ENCODE assay signal across 19 cellular contexts in the genomic region with DNA sequence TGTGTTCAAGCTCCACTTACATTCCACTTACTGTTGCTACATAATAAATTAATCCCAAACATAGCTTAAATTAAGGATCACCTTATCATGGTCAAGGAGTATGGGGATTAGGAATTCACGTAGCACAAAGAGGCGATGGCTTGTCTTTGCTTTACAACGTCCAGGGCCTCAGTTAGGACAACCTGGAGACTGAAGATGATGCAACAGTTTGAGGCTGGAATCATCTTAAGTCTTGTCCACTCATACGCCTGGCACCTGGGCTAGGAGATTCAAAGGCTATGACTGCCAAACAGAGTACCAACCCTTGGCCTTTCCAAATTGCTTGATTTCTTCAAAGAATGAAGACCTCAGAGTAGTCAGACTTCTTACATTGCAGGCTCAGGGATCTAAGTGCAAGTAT.
DNase-seq lines count a peak whose midpoint lies in the region; ATAC-seq, FAIRE-seq and TF ChIP-seq lines count a peak whose summit lies in the region.
"Had no signal": no experiment of that assay in that cellular context is flagged by ENCODE, and none has a peak within 500 bp of the region (broad histone marks: within the 10 kb centered on the region; RNA-seq: fewer than 3 reads in every experiment).

No MANE protein-coding gene starts in this region.

- TF ChIP-seq EP300 in A549 (IDR thresholded peaks at IDR 0.05): no peak
- TF ChIP-seq EP300 in H1 (IDR thresholded peaks at IDR 0.05; ENCODE audit: borderline replicate concordance in 1 of 2, low read depth in 2 of 2, low read length in 2 of 2): no peak

- H3K4ac ChIP-seq in H1 (replicated peaks; ENCODE audit: insufficient read length, low read depth, low read length): no peak overlapping the region
- H3K4ac ChIP-seq in mesenchymal stem cell (ENCODE audit: low read depth in 1 of 2, low read length in 2 of 2): no peak overlapping the region

- TF ChIP-seq POLR2A in A549 (IDR thresholded peaks at IDR 0.05; ENCODE audit: low read length): no peak
- TF ChIP-seq POLR2A in H54 (IDR thresholded peaks at IDR 0.05; ENCODE audit: low read depth, low read length): no peak
- TF ChIP-seq POLR2A in H1 (IDR thresholded peaks at IDR 0.05; ENCODE audit: control extremely low read depth in 1 of 2, low read depth in 2 of 2, low read length in 2 of 2): no peak

- H3K27me3 ChIP-seq in Panc1 (ENCODE audit: control insufficient read depth, insufficient read depth, low read length): no peaks in the 10 kb centered on the region
- H3K27me3 ChIP-seq in H1 (replicated peaks in 1 of 4; ENCODE audit: control insufficient read depth in 3 of 4, extremely low read depth in 1 of 4, insufficient read depth in 3 of 4, low read length in 3 of 4): no peaks in the 10 kb centered on the region
- no peaks in the 10 kb centered on the region for H3K27me3 ChIP-seq in mesenchymal stem cell (ENCODE audit: control insufficient read depth in 1 of 2, insufficient read depth in 1 of 2, low read length in 2 of 2)

- H3K18ac ChIP-seq in H1 (ENCODE audit: extremely low read depth, low read length): no peak overlapping the region
- no peak overlapping the region for H3K18ac ChIP-seq in mesenchymal stem cell (ENCODE audit: low read depth in 1 of 2, low read length in 2 of 2)

- DNase-seq in A549 (ENCODE audit: low read depth in 1 of 2, low spot score in 1 of 2) (no peak), H54 (ENCODE audit: insufficient read length, low spot score) (no peak), Panc1 (ENCODE audit: low read depth, low spot score) (no peak), H1 (ENCODE audit: low read depth in 1 of 2, low spot score in 2 of 2) (no peak), mesenchymal stem cell (no peak), RCC 7860 (ENCODE audit: low spot score) (no peak), epidermal melanocyte (ENCODE audit: insufficient read length, low spot score) (no peak)
- DNase-seq: 8988T; C1 segment of cervical spinal cord; Calu3; CD4-positive, alpha-beta memory T cell; COR-L47; DMS53; DMS79 treated with DMSO at 0.1 percent for 48 hours; GF-D8; GOT3; H9; HFFc6 had no signal

- no peaks in the 10 kb centered on the region for H3K23me2 ChIP-seq in H1 (ENCODE audit: low read depth, low read length)

- no peak overlapping the region for H2AK5ac ChIP-seq in H1 (ENCODE audit: low read depth, low read length)
- no peak overlapping the region for H2AK5ac ChIP-seq in mesenchymal stem cell (ENCODE audit: low read length, severe bottlenecking)

- in situ Hi-C loops in Panc1 (cut with HindIII; ENCODE audit: low pct_unique_long_range_greater_than_20kb, low sequenced_read_pairs): no loop called here

- peak; percentile 56 for FAIRE-seq in A549 (lab: Jason Lieb, UNC)
- FAIRE-seq in H54 (lab: Jason Lieb, UNC): peak; percentile 68
- FAIRE-seq in H1 (lab: Jason Lieb, UNC): no peak
- FAIRE-seq in RCC 7860 (lab: Jason Lieb, UNC): no peak
- FAIRE-seq: GM12891 had no signal

- H3K79me1 ChIP-seq in H1 (ENCODE audit: low read depth, low read length): no peaks in the 10 kb centered on the region
- peaks cover 18% of the 10 kb centered on the region for H3K79me1 ChIP-seq in mesenchymal stem cell (replicated peaks; ENCODE audit: low read length, poor library complexity, severe bottlenecking)

- no peak overlapping the region for H3K56ac ChIP-seq in H1 (replicated peaks; ENCODE audit: insufficient read length, low read depth, low read length)

- H3K79me2 ChIP-seq in H1 (ENCODE audit: control insufficient read depth in 1 of 2, insufficient read depth in 2 of 2, low read length in 2 of 2): peaks cover 0 to 5% of the 10 kb centered on the region in 2 experiments; a peak in 1 of 4 replicates

- no peak for TF ChIP-seq CTCF in A549 (IDR thresholded peaks at IDR 0.05)
- no peak for TF ChIP-seq CTCF in Panc1 (IDR thresholded peaks at IDR 0.05)
- TF ChIP-seq CTCF in H1 (IDR thresholded peaks at IDR 0.05; ENCODE audit: control extremely low read depth in 1 of 3, insufficient read depth in 1 of 3, low read depth in 1 of 3, low read length in 3 of 3): no peak

- H3K4me2 ChIP-seq in A549 (no peak overlapping the region), H1 (ENCODE audit: insufficient read depth in 1 of 2, low read depth in 2 of 2, low read length in 2 of 2) (no peak overlapping the region), mesenchymal stem cell (ENCODE audit: low read length, poor library complexity, severe bottlenecking) (no peak overlapping the region)

- POLR2A ChIA-PET in A549 (lab: Yijun Ruan, JAX) (no interaction called here), Panc1 (lab: Charles Lee) (no interaction called here), H1 (lab: Charles Lee; ENCODE audit: partially characterized antibody) (no interaction called here)

- no peak overlapping the region for H2BK12ac ChIP-seq in H1 (ENCODE audit: low read depth, low read length)
- no peak overlapping the region for H2BK12ac ChIP-seq in mesenchymal stem cell (ENCODE audit: low read length in 2 of 2)

- H2BK120ac ChIP-seq in H1 (replicated peaks; ENCODE audit: low read depth, low read length) (no peak overlapping the region), mesenchymal stem cell (ENCODE audit: low read depth, low read length) (no peak overlapping the region)

- H3K9ac ChIP-seq in H1 (replicated peaks in 1 of 4; ENCODE audit: extremely low read depth in 1 of 4, low read depth in 3 of 4, low read length in 3 of 4) (no peak overlapping the region), mesenchymal stem cell (ENCODE audit: low read length) (no peak overlapping the region)

- TF ChIP-seq RAD21 in A549 (conservative IDR thresholded peaks at IDR 0.05 in 1 of 2, IDR thresholded peaks at IDR 0.05 in 1 of 2) (no peak), H1 (IDR thresholded peaks at IDR 0.05 in 1 of 2, conservative IDR thresholded peaks at IDR 0.05 in 1 of 2; ENCODE audit: low read depth in 2 of 2, low read length in 2 of 2) (no peak)

- H3K23ac ChIP-seq in H1 (ENCODE audit: insufficient read length) (no peak overlapping the region), mesenchymal stem cell (ENCODE audit: low read length in 2 of 2) (no peak overlapping the region)

- no peak overlapping the region for H4K5ac ChIP-seq in H1 (ENCODE audit: insufficient read length, low read depth, low read length)

- H3K14ac ChIP-seq in H1 (ENCODE audit: insufficient read length) (no peak overlapping the region), mesenchymal stem cell (ENCODE audit: low read length in 2 of 2) (no peak overlapping the region)

- no peaks in the 10 kb centered on the region for H4K20me1 ChIP-seq in H1 (replicated peaks in 1 of 2; ENCODE audit: control insufficient read depth in 1 of 2, insufficient read depth in 2 of 2, low read length in 2 of 2)

- H4K91ac ChIP-seq in H1 (replicated peaks; ENCODE audit: insufficient read length, low read length): no peak overlapping the region
- no peak overlapping the region for H4K91ac ChIP-seq in mesenchymal stem cell (ENCODE audit: low read length)

- H3K9me3 ChIP-seq in A549: no peaks in the 10 kb centered on the region
- H3K9me3 ChIP-seq in Panc1 (ENCODE audit: control insufficient read depth, insufficient read depth, low read depth, low read length): no peaks in the 10 kb centered on the region; the same call in 1 of the 2 replicates
- H3K9me3 ChIP-seq in H1 (ENCODE audit: insufficient read depth in 2 of 2, low read depth in 1 of 2, low read length in 1 of 2): 0 out of 4 replicates have a peak, but pooled peaks cover 0 to 4% of the 10 kb centered on the region in 2 experiments
- peaks cover 4% of the 10 kb centered on the region for H3K9me3 ChIP-seq in mesenchymal stem cell (ENCODE audit: control insufficient read depth, low read length)

- 92% methylated on average over 4 of the region's 4 CpGs for WGBS in A549 (ENCODE audit: missing lambda C conversion rate)
- 92% methylated on average over 4 of the region's 4 CpGs; no CpG with 5 or more reads in 1 of the 2 experiments for WGBS in H1 (ENCODE audit: extremely low coverage in 1 of 2, insufficient coverage in 1 of 2, insufficient read length in 1 of 2, insufficient replicate concordance in 2 of 2, low coverage in 1 of 2, low lambda C conversion rate in 2 of 2, missing lambda C conversion rate in 1 of 2), 2 experiments
- WGBS in mesenchymal stem cell: 91% methylated on average over 4 of the region's 4 CpGs

- no peak overlapping the region for H2AFZ ChIP-seq in H1 (ENCODE audit: low read length)
- no peak overlapping the region for H2AFZ ChIP-seq in mesenchymal stem cell (ENCODE audit: low read depth, low read length)

- no peak overlapping the region for H3K4me3 ChIP-seq in A549
- no peak overlapping the region for H3K4me3 ChIP-seq in Panc1 (ENCODE audit: low read depth in 2 of 2, low read length in 2 of 2)
- H3K4me3 ChIP-seq in H1 (ENCODE audit: extremely low read depth in 1 of 4, insufficient read depth in 2 of 4, low read depth in 3 of 4, low read length in 4 of 4): no peak overlapping the region
- no peak overlapping the region for H3K4me3 ChIP-seq in mesenchymal stem cell (ENCODE audit: insufficient read depth in 1 of 2, low read depth in 1 of 2, low read length in 2 of 2)

- H3K36me3 ChIP-seq in Panc1 (ENCODE audit: control insufficient read depth, insufficient read depth, low read length) (no peaks in the 10 kb centered on the region), H1 (ENCODE audit: control insufficient read depth in 2 of 4, insufficient read depth in 4 of 4, low read length in 3 of 4) (no peaks in the 10 kb centered on the region), mesenchymal stem cell (ENCODE audit: control insufficient read depth in 1 of 2, insufficient read depth in 2 of 2, low read depth in 1 of 2, low read length in 2 of 2) (no peaks in the 10 kb centered on the region)

- BruUV-seq in Panc1 (replicated peaks; lab: Mats Ljungman, UMichigan): no TSS peak

- CTCF ChIA-PET in A549 (lab: Yijun Ruan, JAX): no interaction called here
- CTCF ChIA-PET in Panc1 (lab: Charles Lee): no interaction called here
- CTCF ChIA-PET in H1 (lab: Charles Lee; ENCODE audit: partially characterized antibody): interaction anchor here (0.6 to 1.4 kb wide), 2 partner anchors 27 to 159 kb away, joined by 3 read pairs; no protein-coding TSS in a partner anchor

- H3K27ac ChIP-seq in A549: no peak overlapping the region; a peak in 1 of 6 replicates
- H3K27ac ChIP-seq in Panc1 (ENCODE audit: low read length): peak overlapping the region; percentile 55; the same call in 1 of the 2 replicates
- H3K27ac ChIP-seq in H1 (ENCODE audit: low read depth, low read length): no peak overlapping the region
- H3K27ac ChIP-seq in mesenchymal stem cell (ENCODE audit: low read length, poor library complexity, severe bottlenecking): no peak overlapping the region

- H3K4me1 ChIP-seq in A549 (peaks cover 3% of the 10 kb centered on the region), Panc1 (ENCODE audit: control insufficient read depth, insufficient read depth, low read length) (no peaks in the 10 kb centered on the region), H1 (replicated peaks in 1 of 4; ENCODE audit: control insufficient read depth in 3 of 4, insufficient read depth in 4 of 4, low read length in 3 of 4) (peaks cover 0 to 4% (median 0%) of the 10 kb centered on the region in 4 experiments; a peak in 1 of 7 replicates), mesenchymal stem cell (ENCODE audit: control insufficient read depth, insufficient read depth, low read depth, low read length) (no peaks in the 10 kb centered on the region)

- H4K8ac ChIP-seq in H1 (ENCODE audit: extremely low read depth, insufficient read depth, low read length) (no peak overlapping the region), mesenchymal stem cell (ENCODE audit: low read length) (no peak overlapping the region)

- H2BK5ac ChIP-seq in H1 (ENCODE audit: low read depth, low read length) (no peak overlapping the region; the same call in 1 of the 2 replicates), mesenchymal stem cell (ENCODE audit: low read depth, low read length, poor library complexity, severe bottlenecking) (no peak overlapping the region)

- intact Hi-C loops in Panc1 (cut with micrococcal nuclease; ENCODE audit: unreplicated experiment): no loop called here

- no peak overlapping the region for H2BK15ac ChIP-seq in H1 (ENCODE audit: low read length)
- no peak overlapping the region for H2BK15ac ChIP-seq in mesenchymal stem cell (ENCODE audit: low read depth, poor library complexity, severe bottlenecking)

- no peak for ATAC-seq in A549
- no peak for ATAC-seq in Panc1

- no peak overlapping the region for H2BK20ac ChIP-seq in H1 (ENCODE audit: low read length)

Comparison
In these comparisons a context has a peak if more than half of its experiments do, and no peak if none do; other contexts are left out.
1. Of the 18 proteins assayed by ChIP-seq in both H1 and A549: peak only in H1: CEBPB; only in A549: none; in both: none; in neither: 17.